Comparison of ENCODE assay signal across 26 cellular contexts in genomic region chr4:18314731-18315130, GRCh38.
"Had no signal": no experiment of that assay in that cellular context is flagged by ENCODE, and none has a peak within 500 bp of the region (broad histone marks: within the 10 kb centered on the region; RNA-seq: fewer than 3 reads in every experiment).

No MANE protein-coding gene starts in this region.

- ATAC-seq: activated CD4-positive, CD25-positive, alpha-beta regulatory T cell treated with anti-CD3 and anti-CD28 coated beads, Interleukin-2, amount 50 U/mL, for 24 hours; activated CD8-positive, alpha-beta T cell treated with anti-CD3 and anti-CD28 coated beads for 36 hours; activated naive CD8-positive, alpha-beta T cell treated with anti-CD3 and anti-CD28 coated beads, Interleukin-2, amount 50 U/mL, for 24 hours; activated T-cell treated with anti-CD3 and anti-CD28 coated beads, Interleukin-2, amount 50 U/mL, for 4 hours; activated T-helper 17 cell treated with anti-CD3 and anti-CD28 coated beads, Interleukin-2, amount 50 U/mL, for 72 hours; body of pancreas; gastroesophageal sphincter had no signal

- DNase-seq: activated B cell treated with CpG ODN at 0.5 μM for 24 hours; activated CD4-positive, alpha-beta T cell treated with anti-CD3 and anti-CD28 coated beads for 48 hours; activated CD4-positive, alpha-beta T cell treated with anti-CD3 and anti-CD28 coated beads, Interleukin-2, amount 50 U/mL, for 1 hour; activated CD4-positive, alpha-beta T cell treated with anti-CD3 and anti-CD28 coated beads, Interleukin-2, amount 50 U/mL, for 48 hours; activated CD8-positive, alpha-beta memory T cell treated with anti-CD3 and anti-CD28 coated beads for 24 hours; activated CD8-positive, alpha-beta T cell treated with anti-CD3 and anti-CD28 coated beads for 36 hours; activated effector memory CD4-positive, alpha-beta T cell treated with anti-CD3 and anti-CD28 coated beads, Interleukin-2, amount 50 U/mL, for 16 hours; activated naive CD4-positive, alpha-beta T cell treated with anti-CD3 and anti-CD28 coated beads for 36 hours; activated naive CD8-positive, alpha-beta T cell treated with anti-CD3 and anti-CD28 coated beads for 36 hours; activated naive CD8-positive, alpha-beta T cell treated with anti-CD3 and anti-CD28 coated beads, Interleukin-2, amount 50 U/mL, for 24 hours; activated T-cell treated with anti-CD3 and anti-CD28 coated beads, Interleukin-2, amount 50 U/mL, for 4 hours; adrenal gland; amygdala; aorta; body of pancreas; caudate nucleus; effector CD8-positive, alpha-beta T cell; esophagus squamous epithelium; foreskin melanocyte; head of caudate nucleus; hippocampal formation; T1000; WERI-Rb-1 had no signal
